ENCODE assay signal across 13 cellular contexts in genomic region chr1:98903261-98903660, GRCh38.
DNase-seq lines count a peak whose midpoint lies in the region; ATAC-seq, FAIRE-seq and TF ChIP-seq lines count a peak whose summit lies in the region.
"Had no signal": no experiment of that assay in that cellular context is flagged by ENCODE, and none has a peak within 500 bp of the region (broad histone marks: within the 10 kb centered on the region; RNA-seq: fewer than 3 reads in every experiment).

No MANE protein-coding gene starts in this region.

- no peak overlapping the region for H3K4me3 Mint-ChIP-seq in neural progenitor cell
- H3K4me3 Mint-ChIP-seq: GM23338; natural killer cell treated with Interleukin-12 subunit alpha and Interleukin-12 subunit beta and Interleukin-15 and Interleukin-18, amount 100 ng/mL, for 72 hours; stimulated activated naive CD8-positive, alpha-beta T cell treated with anti-CD3 and anti-CD28 coated beads, Interleukin-15, amount 100 ng/mL, for 72 hours had no signal

- no peak for TF ChIP-seq POLR2A in Peyer's patch (IDR thresholded peaks at IDR 0.05)

- H3K4me3 ChIP-seq in AG04450 (ENCODE audit: low read depth, low read length) (no peak overlapping the region), brain microvascular endothelial cell (ENCODE audit: low read depth, low read length) (no peak overlapping the region), Peyer's patch (no peak overlapping the region), neural progenitor cell (no peak overlapping the region)
- H3K4me3 ChIP-seq: GM23338 had no signal

- no peak overlapping the region for H3K9ac ChIP-seq in neural progenitor cell

- no peak overlapping the region for H3K27ac Mint-ChIP-seq in neural progenitor cell
- H3K27ac Mint-ChIP-seq: GM23338; natural killer cell treated with Interleukin-12 subunit alpha and Interleukin-12 subunit beta and Interleukin-15 and Interleukin-18, amount 100 ng/mL, for 72 hours; stimulated activated naive CD8-positive, alpha-beta T cell treated with anti-CD3 and anti-CD28 coated beads, Interleukin-15, amount 100 ng/mL, for 72 hours had no signal

- no peak overlapping the region for H2AFZ ChIP-seq in neural progenitor cell (replicated peaks)
- H2AFZ ChIP-seq: GM23338 had no signal

- POLR2A ChIA-PET in AG04450 (lab: Yijun Ruan, JAX) = no interaction called here

- TF ChIP-seq CTCF in AG04450 (IDR thresholded peaks at IDR 0.05; ENCODE audit: low read depth, low read length) (no peak), brain microvascular endothelial cell (IDR thresholded peaks at IDR 0.05; ENCODE audit: low read depth, low read length, missing control alignments) (no peak), Peyer's patch (IDR thresholded peaks at IDR 0.05) (no peak), neural progenitor cell (IDR thresholded peaks at IDR 0.05) (no peak)

- no peak for ATAC-seq in HG03175 (IDR thresholded peaks at IDR 0.05; ENCODE audit: unreplicated experiment)
- ATAC-seq: GM23338; natural killer cell treated with Interleukin-12 subunit alpha and Interleukin-12 subunit beta and Interleukin-15 and Interleukin-18, amount 100 ng/mL, for 72 hours; stimulated activated naive CD8-positive, alpha-beta T cell treated with anti-CD3 and anti-CD28 coated beads, Interleukin-15, amount 100 ng/mL, for 72 hours had no signal

- H3F3A ChIP-seq in neural progenitor cell (ENCODE audit: low read depth) = no peaks in the 10 kb centered on the region

- no peak overlapping the region for H3K27ac ChIP-seq in AG04450 (ENCODE audit: low read depth, low read length)
- H3K27ac ChIP-seq in brain microvascular endothelial cell = peak overlapping the region; percentile 92
- H3K27ac ChIP-seq in Peyer's patch = no peak overlapping the region
- H3K27ac ChIP-seq in neural progenitor cell = no peak overlapping the region

- DNase-seq in AG04450 (ENCODE audit: low read depth, low spot score) = peak; percentile 27
- DNase-seq in HTR-8/SVneo (ENCODE audit: insufficient read length, low spot score) = peak; percentile 12
- peak; percentile 65 for DNase-seq in brain microvascular endothelial cell
- DNase-seq in Peyer's patch = no peak
- no peak for DNase-seq in neural progenitor cell (ENCODE audit: low spot score)
- no peak for DNase-seq in NCI-H2171 (lab: John Stamatoyannopoulos, UW)
- DNase-seq: effector CD4-positive, alpha-beta T cell; Right ventricle myocardium superior; stimulated activated naive CD8-positive, alpha-beta T cell treated with anti-CD3 and anti-CD28 coated beads, Interleukin-15, amount 100 ng/mL, for 72 hours had no signal

- H3K36me3 ChIP-seq in brain microvascular endothelial cell (replicated peaks) (no peaks in the 10 kb centered on the region), Peyer's patch (no peaks in the 10 kb centered on the region), neural progenitor cell (no peaks in the 10 kb centered on the region)

- H3K27me3 ChIP-seq in AG04450 (ENCODE audit: control insufficient read depth, insufficient read depth, low read length) (no peaks in the 10 kb centered on the region), brain microvascular endothelial cell (replicated peaks) (no peaks in the 10 kb centered on the region), Peyer's patch (no peaks in the 10 kb centered on the region), neural progenitor cell (no peaks in the 10 kb centered on the region)

- H3K4me1 ChIP-seq in Peyer's patch (no peaks in the 10 kb centered on the region), neural progenitor cell (no peaks in the 10 kb centered on the region)

- in situ Hi-C loops in brain microvascular endothelial cell (cut with HindIII; ENCODE audit: low pct_ligation_motif_present, low sequenced_read_pairs) = no loop called here

- FAIRE-seq in HTR-8/SVneo (lab: Jason Lieb, UNC) = no peak
- FAIRE-seq in islet of Langerhans (lab: Jason Lieb, UNC) = peak; percentile 71

- H4K20me1 ChIP-seq in neural progenitor cell (ENCODE audit: low read depth) = no peaks in the 10 kb centered on the region

- H3K27me3 Mint-ChIP-seq in neural progenitor cell (ENCODE audit: insufficient read depth, low read depth) = no peaks in the 10 kb centered on the region
- H3K27me3 Mint-ChIP-seq: natural killer cell treated with Interleukin-12 subunit alpha and Interleukin-12 subunit beta and Interleukin-15 and Interleukin-18, amount 100 ng/mL, for 72 hours; stimulated activated naive CD8-positive, alpha-beta T cell treated with anti-CD3 and anti-CD28 coated beads, Interleukin-15, amount 100 ng/mL, for 72 hours had no signal

- CTCF ChIA-PET in AG04450 (lab: Charles Lee) = no interaction called here

- H3K9me3 ChIP-seq in AG04450 (ENCODE audit: control insufficient read depth, insufficient read depth, low read length) (no peaks in the 10 kb centered on the region), Peyer's patch (no peaks in the 10 kb centered on the region), neural progenitor cell (ENCODE audit: low read depth) (no peaks in the 10 kb centered on the region)

- H3K4me2 ChIP-seq in neural progenitor cell = no peak overlapping the region
- H3K4me2 ChIP-seq: GM23338 had no signal

- H3K4me1 Mint-ChIP-seq in neural progenitor cell = no peaks in the 10 kb centered on the region
- H3K4me1 Mint-ChIP-seq: GM23338 had no signal

- no peaks in the 10 kb centered on the region for H3K79me2 ChIP-seq in neural progenitor cell (ENCODE audit: low read depth)

- H3K36me3 Mint-ChIP-seq in neural progenitor cell = no peaks in the 10 kb centered on the region
- H3K36me3 Mint-ChIP-seq: natural killer cell treated with Interleukin-12 subunit alpha and Interleukin-12 subunit beta and Interleukin-15 and Interleukin-18, amount 100 ng/mL, for 72 hours had no signal

- no peaks in the 10 kb centered on the region for H3K9me3 Mint-ChIP-seq in neural progenitor cell
- H3K9me3 Mint-ChIP-seq: GM23338; stimulated activated naive CD8-positive, alpha-beta T cell treated with anti-CD3 and anti-CD28 coated beads, Interleukin-15, amount 100 ng/mL, for 72 hours had no signal

Comparison
In these comparisons a context has a peak if more than half of its experiments do, and no peak if none do; other contexts are left out.
1. DNase-seq: peak in AG04450 (single experiment), HTR-8/SVneo (single experiment) and brain microvascular endothelial cell (single experiment); none in Peyer's patch (0 of 3), neural progenitor cell (single experiment) and NCI-H2171 (single experiment).